Comparison of ENCODE assay signal across 24 cellular contexts in the genomic region with DNA sequence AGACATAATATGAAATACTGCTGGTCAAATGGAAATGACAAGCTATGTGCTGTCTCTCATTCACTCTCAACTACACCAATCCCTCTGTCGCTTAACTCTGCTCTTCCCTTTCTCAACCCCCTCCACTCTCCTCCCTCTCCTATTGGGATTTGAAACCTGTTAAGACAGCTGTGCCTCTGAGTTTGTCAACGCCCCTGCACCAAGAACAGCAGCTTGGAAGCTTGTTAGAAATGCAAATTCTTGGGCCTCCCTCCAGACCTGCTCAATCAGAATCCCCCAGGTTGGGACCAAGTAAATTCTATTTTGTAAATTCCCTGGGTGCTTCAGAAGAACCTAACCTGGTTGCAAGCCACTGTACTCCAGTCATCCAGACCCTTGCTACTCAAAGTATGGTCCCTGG.
"Had no signal": no experiment of that assay in that cellular context is flagged by ENCODE, and none has a peak within 500 bp of the region (broad histone marks: within the 10 kb centered on the region; RNA-seq: fewer than 3 reads in every experiment).

No MANE protein-coding gene starts in this region.

- H3K27ac Mint-ChIP-seq: activated B cell treated with CpG ODN at 0.5 μM for 24 hours; activated CD8-positive, alpha-beta T cell treated with anti-CD3 and anti-CD28 coated beads for 36 hours; activated naive CD8-positive, alpha-beta T cell; activated T-cell treated with anti-CD3 and anti-CD28 coated beads, Interleukin-2, amount 50 U/mL, for 72 hours; dendritic cell treated with granulocyte-macrophage colony-stimulating factor and Interleukin-4, amounts not matched to agents 40 ng/mL and 50 ng/mL, for 4 days; nephron; stimulated activated memory B cell treated with anti-CD40 and anti-IgM and Interleukin-4, amounts not matched to agents 10 μg/mL and 1 μg/mL and 100 μg/mL, for 72 hours had no signal

- H3K9me3 Mint-ChIP-seq: activated B cell treated with CpG ODN at 0.5 μM for 24 hours; activated CD8-positive, alpha-beta T cell treated with anti-CD3 and anti-CD28 coated beads for 36 hours; dendritic cell treated with granulocyte-macrophage colony-stimulating factor and Interleukin-4, amounts not matched to agents 40 ng/mL and 50 ng/mL, for 4 days had no signal

- DNase-seq: activated B cell treated with CpG ODN at 0.5 μM for 24 hours; activated CD4-positive, alpha-beta T cell treated with anti-CD3 and anti-CD28 coated beads, Interleukin-2, amount 50 U/mL, for 1 hour; activated CD8-positive, alpha-beta T cell treated with anti-CD3 and anti-CD28 coated beads for 36 hours; activated naive CD4-positive, alpha-beta T cell treated with Interleukin-2 at 50 U/mL for 16 hours; activated T-cell treated with anti-CD3 and anti-CD28 coated beads for 4 hours; activated T-cell treated with anti-CD3 and anti-CD28 coated beads, Interleukin-2, amount 50 U/mL, for 72 hours; anterior cingulate cortex; hippocampal formation; mammary epithelial cell; pancreas; retina; stimulated activated CD4-positive, alpha-beta T cell treated with anti-CD3 and anti-CD28 coated beads, Interleukin-4, amount 100 ng/mL, for 24 hours; stimulated activated naive CD8-positive, alpha-beta T cell treated with anti-CD3 and anti-CD28 coated beads, Interleukin-15, amount 100 ng/mL, for 72 hours; substantia nigra; T-helper 2 cell; upper lobe of left lung had no signal

- H3K27me3 ChIP-seq: pancreas, upper lobe of left lung had no signal

- H3K36me3 Mint-ChIP-seq: activated naive CD8-positive, alpha-beta T cell; stimulated activated memory B cell treated with anti-CD40 and anti-IgM and Interleukin-4, amounts not matched to agents 10 μg/mL and 1 μg/mL and 100 μg/mL, for 72 hours had no signal

- H3K27ac ChIP-seq: gastroesophageal sphincter, pancreas, prostate gland, skin epidermis, upper lobe of left lung had no signal

- H3K4me3 Mint-ChIP-seq: activated B cell treated with CpG ODN at 0.5 μM for 24 hours; activated CD8-positive, alpha-beta T cell treated with anti-CD3 and anti-CD28 coated beads for 36 hours; activated naive CD8-positive, alpha-beta T cell; activated T-cell treated with anti-CD3 and anti-CD28 coated beads, Interleukin-2, amount 50 U/mL, for 72 hours; central memory CD8-positive, alpha-beta T cell; dendritic cell treated with granulocyte-macrophage colony-stimulating factor and Interleukin-4, amounts not matched to agents 40 ng/mL and 50 ng/mL, for 4 days; nephron; stimulated activated memory B cell treated with anti-CD40 and anti-IgM and Interleukin-4, amounts not matched to agents 10 μg/mL and 1 μg/mL and 100 μg/mL, for 72 hours; stimulated activated naive CD8-positive, alpha-beta T cell treated with anti-CD3 and anti-CD28 coated beads, Interleukin-15, amount 100 ng/mL, for 72 hours had no signal

- H3K4me1 Mint-ChIP-seq: activated B cell treated with CpG ODN at 0.5 μM for 24 hours; central memory CD8-positive, alpha-beta T cell; nephron; stimulated activated memory B cell treated with anti-CD40 and anti-IgM and Interleukin-4, amounts not matched to agents 10 μg/mL and 1 μg/mL and 100 μg/mL, for 72 hours; stimulated activated naive CD8-positive, alpha-beta T cell treated with anti-CD3 and anti-CD28 coated beads, Interleukin-15, amount 100 ng/mL, for 72 hours had no signal

- H3K4me1 ChIP-seq: gastroesophageal sphincter, pancreas, prostate gland, upper lobe of left lung had no signal

- H3K9me3 ChIP-seq: pancreas, prostate gland, upper lobe of left lung had no signal
